24 cellular contexts compared by ENCODE assay signal in genomic region chr10:86376403-86376802, GRCh38. TPM values are rescaled to one million over a fixed set of nuclear protein-coding genes. Genes with fewer than 3 reads are reported as not detected.
DNase-seq lines count a peak whose midpoint lies in the region; ATAC-seq and TF ChIP-seq lines count a peak whose summit lies in the region.
"Had no signal": no experiment of that assay in that cellular context is flagged by ENCODE, and none has a peak within 500 bp of the region (broad histone marks: within the 10 kb centered on the region; RNA-seq: fewer than 3 reads in every experiment).

No MANE protein-coding gene starts in this region.

- peaks cover 16% of the 10 kb centered on the region for H3K27me3 Mint-ChIP-seq in activated CD4-positive, alpha-beta memory T cell treated with anti-CD3 and anti-CD28 coated beads for 36 hours
- H3K27me3 Mint-ChIP-seq in activated CD4-positive, alpha-beta memory T cell treated with anti-CD3 and anti-CD28 coated beads, Interleukin-2, amount 10 ng/mL, durations not matched to agents 7 days and 5 days = peaks cover 34% of the 10 kb centered on the region
- H3K27me3 Mint-ChIP-seq in immature natural killer cell (ENCODE audit: low read depth in 3 of 3) = peaks cover 0 to 14% (median 4%) of the 10 kb centered on the region in 3 donors

- H3K27ac ChIP-seq in Panc1 (ENCODE audit: low read length) = no peak overlapping the region
- no peak overlapping the region for H3K27ac ChIP-seq in testis
- no peak overlapping the region for H3K27ac ChIP-seq in SK-N-SH (ENCODE audit: low read depth in 2 of 2, low read length in 1 of 2)
- H3K27ac ChIP-seq: 22Rv1, brain microvascular endothelial cell, left lung, Peyer's patch, psoas muscle, transverse colon had no signal

- H3K36me3 Mint-ChIP-seq in activated CD4-positive, alpha-beta memory T cell treated with anti-CD3 and anti-CD28 coated beads for 36 hours = no peaks in the 10 kb centered on the region
- no peaks in the 10 kb centered on the region for H3K36me3 Mint-ChIP-seq in activated CD4-positive, alpha-beta memory T cell treated with anti-CD3 and anti-CD28 coated beads, Interleukin-2, amount 10 ng/mL, durations not matched to agents 7 days and 5 days (ENCODE audit: low read depth)
- H3K36me3 Mint-ChIP-seq in immature natural killer cell = no peaks in the 10 kb centered on the region
- H3K36me3 Mint-ChIP-seq: activated naive CD4-positive, alpha-beta T cell treated with anti-CD3 and anti-CD28 coated beads, Interleukin-2, amount 50 U/mL, for 72 hours; IgD-negative memory B cell had no signal

- no peak overlapping the region for H3K4me3 Mint-ChIP-seq in activated CD4-positive, alpha-beta memory T cell treated with anti-CD3 and anti-CD28 coated beads for 36 hours
- H3K4me3 Mint-ChIP-seq in activated CD4-positive, alpha-beta memory T cell treated with anti-CD3 and anti-CD28 coated beads, Interleukin-2, amount 10 ng/mL, durations not matched to agents 7 days and 5 days = no peak overlapping the region
- H3K4me3 Mint-ChIP-seq in immature natural killer cell = peak overlapping the region in 1 of 5 donors; percentile 41
- H3K4me3 Mint-ChIP-seq: T-helper 2 cell treated with Interferon-gamma antibody and Interleukin-4, amounts not matched to agents 5 μg/mL and 100 μg/mL, for 36 hours had no signal

- H3K79me2 ChIP-seq in SK-N-SH (ENCODE audit: insufficient read depth) = no peaks in the 10 kb centered on the region

- peaks cover 4% of the 10 kb centered on the region; the same call in 1 of the 2 replicates for H3K27me3 ChIP-seq in Panc1 (ENCODE audit: control insufficient read depth, insufficient read depth, low read length)
- H3K27me3 ChIP-seq in testis = no peaks in the 10 kb centered on the region
- peaks cover 15% of the 10 kb centered on the region for H3K27me3 ChIP-seq in SK-N-SH (ENCODE audit: insufficient read depth)
- H3K27me3 ChIP-seq: Peyer's patch had no signal

- 49 to 77% methylated on average over 7 of the region's 7 CpGs for WGBS in testis, 2 donors
- 69% methylated on average over 7 of the region's 7 CpGs for WGBS in SK-N-SH (ENCODE audit: low lambda C conversion rate)

- DNase-seq in activated CD4-positive, alpha-beta memory T cell treated with anti-CD3 and anti-CD28 coated beads for 36 hours = peak; percentile 8
- DNase-seq in activated CD4-positive, alpha-beta memory T cell treated with anti-CD3 and anti-CD28 coated beads, Interleukin-2, amount 10 ng/mL, durations not matched to agents 7 days and 5 days = no peak
- no peak for DNase-seq in Panc1 (ENCODE audit: low read depth, low spot score)
- DNase-seq in left lobe of liver (ENCODE audit: low spot score) = peak; percentile 30
- DNase-seq in testis = peak; percentile 12
- DNase-seq in immature natural killer cell = no peak
- DNase-seq in SK-N-SH = no peak
- DNase-seq: activated CD4-positive, alpha-beta T cell treated with anti-CD3 and anti-CD28 coated beads for 4 hours; brain microvascular endothelial cell; cerebellar nuclear complex; DMS79; SIG-M5; stimulated activated CD4-positive, alpha-beta T cell treated with anti-CD3 and anti-CD28 coated beads, Interleukin-12 subunit alpha, Interleukin-12 subunit beta, amount 100 ng/mL, for 4 hours; stimulated activated CD4-positive, alpha-beta T cell treated with anti-CD3 and anti-CD28 coated beads, Interleukin-2, amount 100 ng/mL, for 48 hours; transverse colon had no signal

- H4K20me1 ChIP-seq in SK-N-SH (ENCODE audit: insufficient read depth) = no peaks in the 10 kb centered on the region

- CTCF ChIA-PET in activated CD4-positive, alpha-beta memory T cell treated with anti-CD3 and anti-CD28 coated beads for 36 hours (lab: Charles Lee) = interaction anchor here (0.9 to 3.0 kb wide), 4 partner anchors 13 to 1835 kb away, joined by 3 to 12 read pairs (median 3); no protein-coding TSS in a partner anchor
- CTCF ChIA-PET in activated CD4-positive, alpha-beta memory T cell treated with anti-CD3 and anti-CD28 coated beads, Interleukin-2, amount 10 ng/mL, durations not matched to agents 7 days and 5 days (lab: Charles Lee) = no interaction called here
- CTCF ChIA-PET in Panc1 (lab: Charles Lee) (interaction anchor here (1.3 kb wide), 1 partner anchor 28 kb away, joined by 3 read pairs; no protein-coding TSS in a partner anchor), SK-N-SH (lab: Yijun Ruan, JAX) (interaction anchor here (0.6 to 4.5 kb wide), 29 partner anchors 10 to 1352 kb away, joined by 3 to 38 read pairs (median 4); partner anchors contain the start of gene GRID1)

- no peak overlapping the region for H3K27ac Mint-ChIP-seq in activated CD4-positive, alpha-beta memory T cell treated with anti-CD3 and anti-CD28 coated beads for 36 hours
- H3K27ac Mint-ChIP-seq in activated CD4-positive, alpha-beta memory T cell treated with anti-CD3 and anti-CD28 coated beads, Interleukin-2, amount 10 ng/mL, durations not matched to agents 7 days and 5 days = no peak overlapping the region
- H3K27ac Mint-ChIP-seq in immature natural killer cell = no peak overlapping the region
- H3K27ac Mint-ChIP-seq: activated naive CD4-positive, alpha-beta T cell treated with anti-CD3 and anti-CD28 coated beads, Interleukin-2, amount 50 U/mL, for 72 hours; IgD-negative memory B cell; T-helper 2 cell treated with Interferon-gamma antibody and Interleukin-4, amounts not matched to agents 5 μg/mL and 100 μg/mL, for 36 hours had no signal

- no peaks in the 10 kb centered on the region for H3K9me2 ChIP-seq in SK-N-SH

- H3K4me1 ChIP-seq in Panc1 (ENCODE audit: control insufficient read depth, insufficient read depth, low read length) = no peaks in the 10 kb centered on the region
- H3K4me1 ChIP-seq in testis = peaks cover 4% of the 10 kb centered on the region
- H3K4me1 ChIP-seq in SK-N-SH (ENCODE audit: control insufficient read depth in 1 of 2, insufficient read depth in 2 of 2, low read depth in 1 of 2, low read length in 1 of 2) = no peaks in the 10 kb centered on the region; a peak in 1 of 4 replicates

- no peaks in the 10 kb centered on the region for H3F3A ChIP-seq in SK-N-SH (replicated peaks; ENCODE audit: insufficient read depth)

- H3K36me3 ChIP-seq in Panc1 (ENCODE audit: control insufficient read depth, insufficient read depth, low read length) (no peaks in the 10 kb centered on the region), testis (ENCODE audit: low read depth, missing control alignments) (no peaks in the 10 kb centered on the region), SK-N-SH (replicated peaks in 1 of 2; ENCODE audit: control insufficient read depth in 1 of 2, insufficient read depth in 2 of 2, low read length in 1 of 2) (no peaks in the 10 kb centered on the region)
- H3K36me3 ChIP-seq: brain microvascular endothelial cell, left lung, Peyer's patch, transverse colon had no signal

- no peak overlapping the region for H3K4me3 ChIP-seq in Panc1 (ENCODE audit: low read depth in 2 of 2, low read length in 2 of 2)
- peak overlapping the region; percentile 36 to 56 for H3K4me3 ChIP-seq in testis
- H3K4me3 ChIP-seq in SK-N-SH (ENCODE audit: low read depth in 2 of 2, low read length in 1 of 2) = no peak overlapping the region
- H3K4me3 ChIP-seq: left lung had no signal

- no peak for TF ChIP-seq POLR2A in testis (IDR thresholded peaks at IDR 0.05)

- in situ Hi-C loops in Panc1 (cut with HindIII; ENCODE audit: low pct_unique_long_range_greater_than_20kb, low sequenced_read_pairs) = no loop called here

- no peak for TF ChIP-seq CTCF in Panc1 (IDR thresholded peaks at IDR 0.05)
- no peak for TF ChIP-seq CTCF in testis (IDR thresholded peaks at IDR 0.05)
- no peak for TF ChIP-seq CTCF in SK-N-SH (IDR thresholded peaks at IDR 0.05)

- no TSS peak for BruUV-seq in Panc1 (replicated peaks; lab: Mats Ljungman, UMichigan)

- no peak overlapping the region for H3K9ac ChIP-seq in SK-N-SH

- H3K9me3 Mint-ChIP-seq in activated CD4-positive, alpha-beta memory T cell treated with anti-CD3 and anti-CD28 coated beads for 36 hours = no peaks in the 10 kb centered on the region
- H3K9me3 Mint-ChIP-seq in activated CD4-positive, alpha-beta memory T cell treated with anti-CD3 and anti-CD28 coated beads, Interleukin-2, amount 10 ng/mL, durations not matched to agents 7 days and 5 days = no peaks in the 10 kb centered on the region
- no peaks in the 10 kb centered on the region for H3K9me3 Mint-ChIP-seq in immature natural killer cell
- H3K9me3 Mint-ChIP-seq: activated naive CD4-positive, alpha-beta T cell treated with anti-CD3 and anti-CD28 coated beads, Interleukin-2, amount 50 U/mL, for 72 hours; IgD-negative memory B cell; T-helper 2 cell treated with Interferon-gamma antibody and Interleukin-4, amounts not matched to agents 5 μg/mL and 100 μg/mL, for 36 hours had no signal

- H3K4me2 ChIP-seq in SK-N-SH = no peak overlapping the region

- no peak for TF ChIP-seq EP300 in SK-N-SH (IDR thresholded peaks at IDR 0.05; ENCODE audit: borderline replicate concordance in 1 of 2, low read depth in 1 of 2, low read length in 1 of 2)

- peaks cover 1% of the 10 kb centered on the region for H3K4me1 Mint-ChIP-seq in activated CD4-positive, alpha-beta memory T cell treated with anti-CD3 and anti-CD28 coated beads for 36 hours (ENCODE audit: low read depth)
- no peaks in the 10 kb centered on the region for H3K4me1 Mint-ChIP-seq in activated CD4-positive, alpha-beta memory T cell treated with anti-CD3 and anti-CD28 coated beads, Interleukin-2, amount 10 ng/mL, durations not matched to agents 7 days and 5 days
- no peaks in the 10 kb centered on the region for H3K4me1 Mint-ChIP-seq in immature natural killer cell
- H3K4me1 Mint-ChIP-seq: IgD-negative memory B cell had no signal

- intact Hi-C loops in activated CD4-positive, alpha-beta memory T cell treated with anti-CD3 and anti-CD28 coated beads for 36 hours (cut with micrococcal nuclease) = loop anchor here (2.0 to 5.0 kb wide), 4 partner anchors 114 to 1834 kb away; no protein-coding TSS in a partner anchor
- intact Hi-C loops in Panc1 (cut with micrococcal nuclease; ENCODE audit: unreplicated experiment) = loop anchor here (5.0 to 10.0 kb wide), 4 partner anchors 114 to 1822 kb away; no protein-coding TSS in a partner anchor
- intact Hi-C loops in testis (cut with DNase I; ENCODE audit: low total_unique reads) = no loop called here

- no peak for TF ChIP-seq RAD21 in SK-N-SH (IDR thresholded peaks at IDR 0.05; ENCODE audit: low read length)

- ATAC-seq in Panc1 = 0 out of 2 replicates have a peak, but pooled peaks have one; percentile 1
- ATAC-seq in left lobe of liver = no peak
- ATAC-seq in HG03457 (IDR thresholded peaks at IDR 0.05; ENCODE audit: unreplicated experiment) = no peak

- H3K9me3 ChIP-seq in Panc1 (ENCODE audit: control insufficient read depth, insufficient read depth, low read depth, low read length) = no peaks in the 10 kb centered on the region
- H3K9me3 ChIP-seq in testis = no peaks in the 10 kb centered on the region
- H3K9me3 ChIP-seq in SK-N-SH = no peaks in the 10 kb centered on the region
- H3K9me3 ChIP-seq: left lung, Peyer's patch, psoas muscle, transverse colon had no signal

- H2AFZ ChIP-seq in SK-N-SH (ENCODE audit: low read depth) = no peak overlapping the region

- POLR2A ChIA-PET in activated CD4-positive, alpha-beta memory T cell treated with anti-CD3 and anti-CD28 coated beads for 36 hours (lab: Charles Lee) = no interaction called here
- POLR2A ChIA-PET in activated CD4-positive, alpha-beta memory T cell treated with anti-CD3 and anti-CD28 coated beads, Interleukin-2, amount 10 ng/mL, durations not matched to agents 7 days and 5 days (lab: Charles Lee) = no interaction called here
- POLR2A ChIA-PET in Panc1 (lab: Charles Lee) = no interaction called here
- POLR2A ChIA-PET in SK-N-SH (lab: Yijun Ruan, JAX) = no interaction called here

RNA-seq across cellular contexts. Expression of gene GRID1, which starts 9.8 kb away (rescaled TPM):
- total RNA-seq in activated CD4-positive, alpha-beta memory T cell treated with anti-CD3 and anti-CD28 coated beads for 36 hours = not detected
- not detected for total RNA-seq in activated CD4-positive, alpha-beta memory T cell treated with anti-CD3 and anti-CD28 coated beads, Interleukin-2, amount 10 ng/mL, durations not matched to agents 7 days and 5 days
- total RNA-seq in Panc1 (2021; ENCODE audit: unreplicated experiment) = 2.3 TPM
- 3.8 TPM for polyA plus RNA-seq in Panc1 (2012; ENCODE audit: insufficient read length)
- 0.58 TPM for total RNA-seq in left lobe of liver
- 10 to 100 TPM in 1 of 2 donors, 1 to 10 TPM in 1; 8.1 to 16.7 TPM for total RNA-seq in testis
- polyA plus RNA-seq in testis (ENCODE audit: insufficient read depth, low read depth, low replicate concordance) = 7.4 TPM
- polyA plus RNA-seq in immature natural killer cell = not detected
- 0.13 and 0.24 TPM in 2 replicates for polyA plus RNA-seq in SK-N-SH (2012; rRNA removed)
- 0.10 and 0.29 TPM in 2 replicates for polyA plus RNA-seq in SK-N-SH (2012; cell fraction: cytosol; rRNA removed)
- 0.09 and 0.10 TPM in 2 replicates for polyA plus RNA-seq in SK-N-SH (2012; cell fraction: nucleus; rRNA removed)
- total RNA-seq: activated naive CD4-positive, alpha-beta T cell treated with anti-CD3 and anti-CD28 coated beads, Interleukin-2, amount 50 U/mL, for 72 hours; myocyte had no signal
- polyA plus RNA-seq: IgD-negative memory B cell had no signal

Comparison
In these comparisons a context has a peak if more than half of its experiments do, and no peak if none do; other contexts are left out.
1. DNase-seq: peak in activated CD4-positive, alpha-beta memory T cell treated with anti-CD3 and anti-CD28 coated beads for 36 hours (single experiment), left lobe of liver (single experiment) and testis (single experiment); none in activated CD4-positive, alpha-beta memory T cell treated with anti-CD3 and anti-CD28 coated beads, Interleukin-2, amount 10 ng/mL, durations not matched to agents 7 days and 5 days (single experiment), Panc1 (single experiment), immature natural killer cell (0 of 3) and SK-N-SH (single experiment).
2. H3K4me3 ChIP-seq: peak in testis (2 of 2); none in Panc1 (0 of 2) and SK-N-SH (0 of 2).